Comparison of ENCODE assay signal across 1 cellular context in the genomic region with DNA sequence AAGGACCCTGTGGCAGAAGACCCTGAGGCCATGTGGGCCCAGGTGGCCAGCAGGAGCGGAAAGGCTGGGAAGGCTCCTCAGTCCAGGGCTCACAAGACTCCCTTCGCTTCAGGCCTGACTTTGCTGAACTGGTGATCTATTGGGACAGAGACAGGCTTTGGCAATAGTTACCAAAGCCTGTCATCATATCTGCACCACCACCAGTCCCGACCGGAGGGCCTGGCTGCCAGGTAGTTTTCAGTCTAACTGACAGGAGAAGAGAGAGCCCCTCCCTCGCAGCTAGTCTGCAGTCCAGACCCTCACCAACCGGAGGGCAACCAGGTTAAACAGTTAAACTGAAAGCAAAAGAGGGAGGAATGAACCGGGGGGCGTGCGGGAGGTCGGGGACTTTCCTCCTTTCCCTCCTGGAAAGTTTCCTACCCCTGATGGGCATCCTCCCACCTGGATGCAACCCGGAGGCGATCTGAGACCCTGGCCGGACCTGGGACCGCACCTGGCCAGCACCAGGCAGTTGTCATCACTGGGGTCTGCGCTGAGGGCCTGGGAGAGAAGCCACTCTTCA.
TF ChIP-seq lines count a peak whose summit lies in the region.

No MANE protein-coding gene starts in this region.

TF ChIP-seq in HEK293, 187 proteins besides CTCF, POLR2A, EP300 and RAD21 (continued from another document):
- TF ChIP-seq, protein P1, sequence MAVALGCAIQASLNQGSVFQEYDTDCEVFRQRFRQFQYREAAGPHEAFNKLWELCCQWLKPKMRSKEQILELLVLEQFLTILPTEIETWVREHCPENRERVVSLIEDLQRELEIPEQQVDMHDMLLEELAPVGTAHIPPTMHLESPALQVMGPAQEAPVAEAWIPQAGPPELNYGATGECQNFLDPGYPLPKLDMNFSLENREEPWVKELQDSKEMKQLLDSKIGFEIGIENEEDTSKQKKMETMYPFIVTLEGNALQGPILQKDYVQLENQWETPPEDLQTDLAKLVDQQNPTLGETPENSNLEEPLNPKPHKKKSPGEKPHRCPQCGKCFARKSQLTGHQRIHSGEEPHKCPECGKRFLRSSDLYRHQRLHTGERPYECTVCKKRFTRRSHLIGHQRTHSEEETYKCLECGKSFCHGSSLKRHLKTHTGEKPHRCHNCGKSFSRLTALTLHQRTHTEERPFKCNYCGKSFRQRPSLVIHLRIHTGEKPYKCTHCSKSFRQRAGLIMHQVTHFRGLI (tag by site-specific recombination; IDR thresholded peaks at IDR 0.05), result no peak
- peak; percentile 20; the same call in 1 of the 2 replicates for TF ChIP-seq ZNF341 (tag by site-specific recombination; IDR thresholded peaks at IDR 0.05; ENCODE audit: low read depth)
- TF ChIP-seq, protein P2, sequence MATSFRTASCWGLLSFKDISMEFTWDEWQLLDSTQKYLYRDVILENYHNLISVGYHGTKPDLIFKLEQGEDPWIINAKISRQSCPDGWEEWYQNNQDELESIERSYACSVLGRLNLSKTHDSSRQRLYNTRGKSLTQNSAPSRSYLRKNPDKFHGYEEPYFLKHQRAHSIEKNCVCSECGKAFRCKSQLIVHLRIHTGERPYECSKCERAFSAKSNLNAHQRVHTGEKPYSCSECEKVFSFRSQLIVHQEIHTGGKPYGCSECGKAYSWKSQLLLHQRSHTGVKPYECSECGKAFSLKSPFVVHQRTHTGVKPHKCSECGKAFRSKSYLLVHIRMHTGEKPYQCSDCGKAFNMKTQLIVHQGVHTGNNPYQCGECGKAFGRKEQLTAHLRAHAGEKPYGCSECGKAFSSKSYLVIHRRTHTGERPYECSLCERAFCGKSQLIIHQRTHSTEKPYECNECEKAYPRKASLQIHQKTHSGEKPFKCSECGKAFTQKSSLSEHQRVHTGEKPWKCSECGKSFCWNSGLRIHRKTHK (tag by site-specific recombination; IDR thresholded peaks at IDR 0.05), result no peak
- TF ChIP-seq, protein P3, sequence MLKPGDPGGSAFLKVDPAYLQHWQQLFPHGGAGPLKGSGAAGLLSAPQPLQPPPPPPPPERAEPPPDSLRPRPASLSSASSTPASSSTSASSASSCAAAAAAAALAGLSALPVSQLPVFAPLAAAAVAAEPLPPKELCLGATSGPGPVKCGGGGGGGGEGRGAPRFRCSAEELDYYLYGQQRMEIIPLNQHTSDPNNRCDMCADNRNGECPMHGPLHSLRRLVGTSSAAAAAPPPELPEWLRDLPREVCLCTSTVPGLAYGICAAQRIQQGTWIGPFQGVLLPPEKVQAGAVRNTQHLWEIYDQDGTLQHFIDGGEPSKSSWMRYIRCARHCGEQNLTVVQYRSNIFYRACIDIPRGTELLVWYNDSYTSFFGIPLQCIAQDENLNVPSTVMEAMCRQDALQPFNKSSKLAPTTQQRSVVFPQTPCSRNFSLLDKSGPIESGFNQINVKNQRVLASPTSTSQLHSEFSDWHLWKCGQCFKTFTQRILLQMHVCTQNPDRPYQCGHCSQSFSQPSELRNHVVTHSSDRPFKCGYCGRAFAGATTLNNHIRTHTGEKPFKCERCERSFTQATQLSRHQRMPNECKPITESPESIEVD (tag by site-specific recombination; IDR thresholded peaks at IDR 0.05), result no peak
